ENCODE assay signal across 11 cellular contexts in the genomic region with DNA sequence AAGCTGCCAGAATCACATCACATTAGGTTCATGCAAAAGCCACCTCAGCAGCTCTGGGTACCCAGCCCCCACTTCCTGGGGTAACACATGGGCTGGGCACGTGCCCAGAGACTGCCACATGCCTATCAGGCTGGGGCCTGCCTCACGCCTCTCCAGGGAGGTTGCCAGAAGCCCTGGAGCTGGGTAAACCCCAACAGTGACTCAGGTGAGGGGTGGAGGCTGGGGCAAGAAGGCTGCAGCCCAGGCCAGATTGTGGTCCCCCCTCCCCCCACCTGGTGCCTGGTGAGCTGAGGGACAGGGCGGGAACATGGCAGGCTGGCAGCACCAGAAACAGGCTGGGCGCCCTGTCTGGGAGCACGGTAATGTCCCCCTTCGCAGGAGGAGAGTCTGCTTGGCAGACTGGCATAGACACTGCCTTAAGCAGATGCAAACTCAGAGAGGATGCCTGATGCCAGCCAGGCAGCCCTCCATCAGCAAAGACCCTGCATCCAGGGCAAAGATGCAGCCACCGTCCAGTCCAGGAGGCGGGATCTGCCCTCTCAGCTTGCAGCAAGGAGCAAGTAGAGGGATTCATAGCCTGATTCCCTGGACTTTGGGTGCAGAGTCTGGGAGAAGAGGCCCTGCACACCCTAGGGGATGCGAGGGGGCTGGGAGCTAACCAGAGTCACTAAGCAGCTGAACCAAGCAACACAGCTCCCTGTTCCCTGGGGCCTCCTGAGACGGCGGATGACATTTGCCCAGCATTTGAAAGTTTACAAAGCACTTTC. TPM values are rescaled to one million over a fixed set of nuclear protein-coding genes. Genes with fewer than 3 reads are reported as not detected.
A peak's percentile ranks its signal among the peaks of the same experiment; 100 is the strongest.
DNase-seq lines count a peak whose midpoint lies in the region; ATAC-seq, FAIRE-seq and TF ChIP-seq lines count a peak whose summit lies in the region.
"Had no signal": no experiment of that assay in that cellular context is flagged by ENCODE, and none has a peak within 500 bp of the region (broad histone marks: within the 10 kb centered on the region; RNA-seq: fewer than 3 reads in every experiment).

No MANE protein-coding gene starts in this region.

- H3K27me3 Mint-ChIP-seq in nephron (ENCODE audit: low read depth) (no peaks in the 10 kb centered on the region), progenitor cell of endocrine pancreas (peaks cover 32% of the 10 kb centered on the region)
- H3K27me3 Mint-ChIP-seq in activated T-helper 17 cell treated with anti-CD3 and anti-CD28 coated beads, Interleukin-2, amount 50 U/mL, for 72 hours: peaks cover 17% of the 10 kb centered on the region

- H3K27ac Mint-ChIP-seq in nephron (peak overlapping the region; percentile 87 to 99 (median 97)), progenitor cell of endocrine pancreas (no peak overlapping the region)
- H3K27ac Mint-ChIP-seq in activated T-helper 17 cell treated with anti-CD3 and anti-CD28 coated beads, Interleukin-2, amount 50 U/mL, for 72 hours: no peak overlapping the region

- H3K9me3 Mint-ChIP-seq in nephron: no peaks in the 10 kb centered on the region
- no peaks in the 10 kb centered on the region for H3K9me3 Mint-ChIP-seq in activated T-helper 17 cell treated with anti-CD3 and anti-CD28 coated beads, Interleukin-2, amount 50 U/mL, for 72 hours
- no peaks in the 10 kb centered on the region for H3K9me3 Mint-ChIP-seq in progenitor cell of endocrine pancreas (ENCODE audit: low read depth)

- H3K4me3 Mint-ChIP-seq in nephron (peak overlapping the region in 1 of 3 experiments; percentile 34), progenitor cell of endocrine pancreas (ENCODE audit: low read depth) (no peak overlapping the region)
- H3K4me3 Mint-ChIP-seq in activated T-helper 17 cell treated with anti-CD3 and anti-CD28 coated beads, Interleukin-2, amount 50 U/mL, for 72 hours: no peak overlapping the region
- H3K4me3 Mint-ChIP-seq: activated naive CD8-positive, alpha-beta T cell had no signal

- H3K36me3 Mint-ChIP-seq in nephron (ENCODE audit: low read depth) (no peaks in the 10 kb centered on the region), progenitor cell of endocrine pancreas (ENCODE audit: insufficient read depth) (no peaks in the 10 kb centered on the region)
- no peaks in the 10 kb centered on the region for H3K36me3 Mint-ChIP-seq in activated T-helper 17 cell treated with anti-CD3 and anti-CD28 coated beads, Interleukin-2, amount 50 U/mL, for 72 hours (ENCODE audit: low read depth)
- H3K36me3 Mint-ChIP-seq: activated naive CD8-positive, alpha-beta T cell had no signal

- no peak for FAIRE-seq in GM12892 (lab: Jason Lieb, UNC)

- H3K4me1 Mint-ChIP-seq in nephron (peaks cover 77% of the 10 kb centered on the region), progenitor cell of endocrine pancreas (ENCODE audit: low read depth) (no peaks in the 10 kb centered on the region)
- H3K4me1 Mint-ChIP-seq in activated T-helper 17 cell treated with anti-CD3 and anti-CD28 coated beads, Interleukin-2, amount 50 U/mL, for 72 hours: no peaks in the 10 kb centered on the region

- no peak for TF ChIP-seq CTCF in nephron (IDR thresholded peaks at IDR 0.05; ENCODE audit: unreplicated experiment in 3 of 3)
- TF ChIP-seq CTCF in progenitor cell of endocrine pancreas (IDR thresholded peaks at IDR 0.05; ENCODE audit: unreplicated experiment): no peak

- DNase-seq in GM12892 (ENCODE audit: insufficient read length) (peak; percentile 18), NCI-H226 (peak; percentile 72), progenitor cell of endocrine pancreas (ENCODE audit: low spot score, unreplicated experiment) (no peak)
- peak; percentile 52 for DNase-seq in activated naive CD4-positive, alpha-beta T cell treated with anti-CD3 and anti-CD28 coated beads, Interleukin-2, amount 50 U/mL, for 16 hours

- no peak for TF ChIP-seq POLR2A in GM12892 (IDR thresholded peaks at IDR 0.05; ENCODE audit: low read depth, low read length)

- ATAC-seq in GM21786 (IDR thresholded peaks at IDR 0.05; ENCODE audit: unreplicated experiment) (no peak), HG02885 (IDR thresholded peaks at IDR 0.05; ENCODE audit: poor library complexity, unreplicated experiment) (no peak)
- ATAC-seq in activated T-helper 17 cell treated with anti-CD3 and anti-CD28 coated beads, Interleukin-2, amount 50 U/mL, for 72 hours (replicated peaks): no peak

RNA-seq across cellular contexts. Expression of gene NGFR, which starts 28.8 kb away (rescaled TPM):
- 0.45 TPM for polyA plus RNA-seq in GM12892 (2012; ENCODE audit: missing spikeins)
- total RNA-seq in activated T-helper 17 cell treated with anti-CD3 and anti-CD28 coated beads, Interleukin-2, amount 50 U/mL, for 72 hours: under 1 TPM; 0.11 to 0.50 TPM
- 2.7 and 6.2 TPM in 2 replicates for total RNA-seq in progenitor cell of endocrine pancreas
- total RNA-seq: glomerular endothelial cell had no signal

RNA-seq across cellular contexts. Expression of gene NXPH3, which starts 51.8 kb away (rescaled TPM):
- polyA plus RNA-seq in GM12892 (2012; ENCODE audit: missing spikeins): 0.98 TPM
- total RNA-seq in activated T-helper 17 cell treated with anti-CD3 and anti-CD28 coated beads, Interleukin-2, amount 50 U/mL, for 72 hours: not detected
- 0.20 and 0.38 TPM in 2 replicates for total RNA-seq in progenitor cell of endocrine pancreas
- total RNA-seq: OCI-LY7 had no signal

Comparison
In these comparisons a context has a peak if more than half of its experiments do, and no peak if none do; other contexts are left out.
1. H3K27ac Mint-ChIP-seq: peak in nephron (3 of 3); none in activated T-helper 17 cell treated with anti-CD3 and anti-CD28 coated beads, Interleukin-2, amount 50 U/mL, for 72 hours (single experiment) and progenitor cell of endocrine pancreas (single experiment).